ENCODE assay signal across 2 cellular contexts in genomic region chr7:150340875-150341262, GRCh38.
A peak's percentile ranks its signal among the peaks of the same experiment; 100 is the strongest.
TF ChIP-seq lines count a peak whose summit lies in the region.

No MANE protein-coding gene starts in this region.

TF ChIP-seq in K562, 482 proteins besides CTCF, POLR2A, EP300 and RAD21:
- TF ChIP-seq POU5F1 (IDR thresholded peaks at IDR 0.05; ENCODE audit: borderline replicate concordance, low read depth, low read length, partially characterized antibody) (no peak), POLR2G (IDR thresholded peaks at IDR 0.05; ENCODE audit: low read depth, low read length) (peak; percentile 37; the same call in 1 of the 2 replicates)

TF ChIP-seq in GM12891, 5 proteins besides CTCF, POLR2A, EP300 and RAD21:
- no peak for TF ChIP-seq POLR2AphosphoS5 (IDR thresholded peaks at IDR 0.05; ENCODE audit: low read depth, low read length)
- no peak for TF ChIP-seq POU2F2 (IDR thresholded peaks at IDR 0.05; ENCODE audit: low read depth, low read length)
- TF ChIP-seq SPI1 (IDR thresholded peaks at IDR 0.05; ENCODE audit: low read depth, low read length), result no peak
- TF ChIP-seq TAF1 (IDR thresholded peaks at IDR 0.05; ENCODE audit: low read depth, low read length), result no peak
- TF ChIP-seq PAX5 (IDR thresholded peaks at IDR 0.05; ENCODE audit: insufficient read depth, low read length, severe bottlenecking), result no peak
